1 cellular context compared by ENCODE assay signal in the genomic region with DNA sequence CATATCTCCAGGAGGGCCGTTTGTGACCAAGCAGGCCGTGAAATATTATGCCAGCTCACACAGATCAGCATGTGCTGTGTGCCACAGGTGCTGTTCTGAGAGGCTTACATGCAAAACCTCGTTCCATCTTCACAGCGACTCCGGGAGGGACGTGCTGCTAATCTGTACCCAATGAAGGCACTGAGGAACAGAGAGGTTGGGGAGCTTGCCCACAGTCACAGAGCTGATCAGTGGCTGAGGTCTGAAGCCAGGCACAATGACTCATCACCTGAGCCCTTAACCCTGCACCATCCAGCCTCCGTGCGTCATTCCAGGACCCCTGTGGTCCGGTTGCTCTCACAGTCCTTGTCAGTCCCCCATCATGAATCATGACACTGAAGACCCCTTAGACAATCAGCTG.
TF ChIP-seq lines count a peak whose summit lies in the region.

No MANE protein-coding gene starts in this region.

TF ChIP-seq in K562, 482 proteins besides CTCF, POLR2A, EP300 and RAD21 (continued from another document):
- no peak for TF ChIP-seq ZNF449 (CRISPR knock-in tag; IDR thresholded peaks at IDR 0.05)
- no peak for TF ChIP-seq IRF9 (tag; IDR thresholded peaks at IDR 0.05)
- TF ChIP-seq GTF2A2 (tag; IDR thresholded peaks at IDR 0.05) = no peak
- TF ChIP-seq, protein P1, sequence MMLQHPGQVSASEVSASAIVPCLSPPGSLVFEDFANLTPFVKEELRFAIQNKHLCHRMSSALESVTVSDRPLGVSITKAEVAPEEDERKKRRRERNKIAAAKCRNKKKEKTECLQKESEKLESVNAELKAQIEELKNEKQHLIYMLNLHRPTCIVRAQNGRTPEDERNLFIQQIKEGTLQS (IDR thresholded peaks at IDR 0.05) = peak; percentile 17; the same call in 1 of the 2 replicates
- TF ChIP-seq, protein P1 (CRISPR knock-in tag; conservative IDR thresholded peaks at IDR 0.05) = no peak
